Comparison of ENCODE assay signal across 12 cellular contexts in genomic region chr12:34396861-34397590, GRCh38.
DNase-seq lines count a peak whose midpoint lies in the region; ATAC-seq, FAIRE-seq and TF ChIP-seq lines count a peak whose summit lies in the region.
"Had no signal": no experiment of that assay in that cellular context is flagged by ENCODE, and none has a peak within 500 bp of the region (broad histone marks: within the 10 kb centered on the region; RNA-seq: fewer than 3 reads in every experiment).

No MANE protein-coding gene starts in this region.

- intact Hi-C loops in head of caudate nucleus (cut with DNase I) = no loop called here
- intact Hi-C loops in pancreas (cut with DNase I) = no loop called here

- H3K27me3 ChIP-seq in BE2C = no peaks in the 10 kb centered on the region
- no peaks in the 10 kb centered on the region for H3K27me3 ChIP-seq in Peyer's patch
- H3K27me3 ChIP-seq in pancreas = no peaks in the 10 kb centered on the region
- no peaks in the 10 kb centered on the region for H3K27me3 ChIP-seq in MG63
- H3K27me3 ChIP-seq: SJCRH30 had no signal

- FAIRE-seq in pancreas (lab: Jason Lieb, UNC) = no peak

- TF ChIP-seq POLR2A in Peyer's patch (IDR thresholded peaks at IDR 0.05) = no peak

- DNase-seq in BE2C (peak; percentile 3), Peyer's patch (peak in 2 of 3 donors; percentile 6 to 29), head of caudate nucleus (peak in 31 of 42 donors; percentile 0 to 33 (median 6)), pancreas (peak in 5 of 6 donors; percentile 4 to 52 (median 12)), MG63 (no peak), dedifferentiated amniotic fluid mesenchymal stem cell (ENCODE audit: extremely low spot score) (no peak), NCI-H1436 (lab: John Stamatoyannopoulos, UW) (no peak), AG08396 (ENCODE audit: low spot score) (no peak)
- DNase-seq: activated CD4-positive, alpha-beta T cell treated with anti-CD3 and anti-CD28 coated beads, Interleukin-2, amount 10 ng/mL, durations not matched to agents 24 days and 14 days; amniotic stem cell; NCI-H774 had no signal

- WGBS in pancreas, 2 donors = 51 to 52% methylated on average over 20 of the region's 20 CpGs

- H3K9me3 ChIP-seq in BE2C = no peaks in the 10 kb centered on the region; the same call in 1 of the 2 replicates
- H3K9me3 ChIP-seq in Peyer's patch = peaks cover 0 to 28% (median 14%) of the 10 kb centered on the region in 4 donors
- H3K9me3 ChIP-seq in pancreas = no peaks in the 10 kb centered on the region
- H3K9me3 ChIP-seq in MG63 = no peaks in the 10 kb centered on the region
- H3K9me3 ChIP-seq: SJCRH30 had no signal

- H3K4me3 ChIP-seq in BE2C (ENCODE audit: low read depth, low read length) = no peak overlapping the region
- H3K4me3 ChIP-seq in Peyer's patch = no peak overlapping the region
- no peak overlapping the region for H3K4me3 ChIP-seq in pancreas
- H3K4me3 ChIP-seq in MG63 = no peak overlapping the region
- H3K4me3 ChIP-seq: SJCRH30 had no signal

- TF ChIP-seq CTCF in BE2C (IDR thresholded peaks at IDR 0.05; ENCODE audit: low read depth, low read length) (no peak), Peyer's patch (IDR thresholded peaks at IDR 0.05) (no peak), pancreas (IDR thresholded peaks at IDR 0.05) (no peak)

- no peak overlapping the region for H3K27ac ChIP-seq in Peyer's patch
- no peak overlapping the region for H3K27ac ChIP-seq in pancreas
- H3K27ac ChIP-seq: SJCRH30 had no signal

- no peaks in the 10 kb centered on the region for H3K36me3 ChIP-seq in BE2C
- H3K36me3 ChIP-seq in Peyer's patch = no peaks in the 10 kb centered on the region
- H3K36me3 ChIP-seq in pancreas = no peaks in the 10 kb centered on the region
- no peaks in the 10 kb centered on the region for H3K36me3 ChIP-seq in MG63
- H3K36me3 ChIP-seq: SJCRH30 had no signal

- H3K4me1 ChIP-seq in BE2C (no peaks in the 10 kb centered on the region), Peyer's patch (no peaks in the 10 kb centered on the region), pancreas (no peaks in the 10 kb centered on the region)
- H3K4me1 ChIP-seq: SJCRH30 had no signal

- ATAC-seq in pancreas = no peak

Comparison
In these comparisons a context has a peak if more than half of its experiments do, and no peak if none do; other contexts are left out.
1. DNase-seq: peak in BE2C (single experiment), Peyer's patch (2 of 3), head of caudate nucleus (31 of 42) and pancreas (5 of 6); none in MG63 (single experiment), dedifferentiated amniotic fluid mesenchymal stem cell (single experiment), NCI-H1436 (single experiment) and AG08396 (single experiment).